27 cellular contexts compared by ENCODE assay signal in genomic region chr2:216897561-216898203, GRCh38. TPM values are rescaled to one million over a fixed set of nuclear protein-coding genes. Genes with fewer than 3 reads are reported as not detected.
"Had no signal": no experiment of that assay in that cellular context is flagged by ENCODE, and none has a peak within 500 bp of the region (broad histone marks: within the 10 kb centered on the region; RNA-seq: fewer than 3 reads in every experiment).

No MANE protein-coding gene starts in this region.

- H3K9me3 ChIP-seq: body of pancreas, right lobe of liver, testis, vagina had no signal

- H3K4me1 ChIP-seq: body of pancreas, right lobe of liver, testis, vagina had no signal

- H3K27me3 ChIP-seq: body of pancreas, cardiac muscle cell, right lobe of liver, testis, vagina had no signal

- H3K36me3 ChIP-seq: cardiac muscle cell, right lobe of liver, vagina, WERI-Rb-1 had no signal

- H3K27ac ChIP-seq: body of pancreas, cardiac muscle cell, right lobe of liver, skin epidermis, testis, vagina, WERI-Rb-1 had no signal

- H3K27ac Mint-ChIP-seq: activated T-helper 1 cell treated with anti-CD3 and anti-CD28 coated beads, Interleukin-12 subunit alpha, Interleukin-12 subunit beta, Interleukin-2, Interleukin-4 antibody, amounts not matched to agents 30 ng/mL and 10 ng/mL and 1 ng/mL, durations not matched to agents 14 hours and 24 hours and 36 hours; memory B cell; stimulated activated effector memory CD8-positive, alpha-beta T cell treated with anti-CD3 and anti-CD28 coated beads, Interleukin-12 subunit alpha, Interleukin-12 subunit beta, amount 100 ng/mL, for 72 hours; T-cell; T-helper 2 cell treated with Interferon-gamma antibody and Interleukin-4, amounts not matched to agents 5 μg/mL and 100 μg/mL, for 36 hours had no signal

- H3K4me3 Mint-ChIP-seq: activated T-helper 1 cell treated with anti-CD3 and anti-CD28 coated beads, Interleukin-12 subunit alpha, Interleukin-12 subunit beta, Interleukin-2, Interleukin-4 antibody, amounts not matched to agents 30 ng/mL and 10 ng/mL and 1 ng/mL, durations not matched to agents 14 hours and 24 hours and 36 hours; memory B cell; stimulated activated effector memory CD8-positive, alpha-beta T cell treated with anti-CD3 and anti-CD28 coated beads, Interleukin-12 subunit alpha, Interleukin-12 subunit beta, amount 100 ng/mL, for 72 hours; T-cell; T-helper 2 cell treated with Interferon-gamma antibody and Interleukin-4, amounts not matched to agents 5 μg/mL and 100 μg/mL, for 36 hours had no signal

- DNase-seq: activated CD4-positive, alpha-beta T cell treated with anti-CD3 and anti-CD28 coated beads, Interleukin-2, amount 50 U/mL, for 48 hours; activated CD4-positive, CD25-positive, alpha-beta regulatory T cell treated with anti-CD3 and anti-CD28 coated beads, Interleukin-2, amount 50 U/mL, for 72 hours; activated gamma-delta T cell treated with Interleukin-2 at 50 U/mL for 16 hours; anterior cingulate cortex; body of pancreas; hypothalamus; left cardiac atrium; nucleus accumbens; right lobe of liver; stimulated activated CD4-positive, alpha-beta T cell treated with anti-CD3 and anti-CD28 coated beads, Interleukin-2, amount 100 ng/mL, for 24 hours; T-cell; testis; trophoblast cell; WERI-Rb-1 had no signal

- H3K36me3 Mint-ChIP-seq: memory B cell; stimulated activated effector memory CD8-positive, alpha-beta T cell treated with anti-CD3 and anti-CD28 coated beads, Interleukin-12 subunit alpha, Interleukin-12 subunit beta, amount 100 ng/mL, for 72 hours; T-cell had no signal

- FAIRE-seq: frontal cortex, islet of Langerhans had no signal

- H3K4me1 Mint-ChIP-seq: memory B cell; stimulated activated effector memory CD8-positive, alpha-beta T cell treated with anti-CD3 and anti-CD28 coated beads, Interleukin-12 subunit alpha, Interleukin-12 subunit beta, amount 100 ng/mL, for 72 hours; T-cell had no signal

- H3K4me3 ChIP-seq: body of pancreas, cardiac muscle cell, right lobe of liver, skin epidermis, testis, vagina had no signal

RNA-seq across cellular contexts. Expression of gene TNP1, which starts 37.8 kb away (rescaled TPM):
- total RNA-seq: activated T-helper 1 cell treated with anti-CD3 and anti-CD28 coated beads, Interleukin-12 subunit alpha, Interleukin-12 subunit beta, Interleukin-2, Interleukin-4 antibody, amounts not matched to agents 30 ng/mL and 10 ng/mL and 1 ng/mL, durations not matched to agents 14 hours and 24 hours and 36 hours; body of pancreas; cardiac muscle cell; chondrocyte; frontal cortex; left cardiac atrium; liver; right lobe of liver; T-cell; vagina had no signal
- polyA plus RNA-seq: cardiac muscle cell, esophagus, liver, neural cell had no signal
